Comparison of ENCODE assay signal across 8 cellular contexts in the genomic region with DNA sequence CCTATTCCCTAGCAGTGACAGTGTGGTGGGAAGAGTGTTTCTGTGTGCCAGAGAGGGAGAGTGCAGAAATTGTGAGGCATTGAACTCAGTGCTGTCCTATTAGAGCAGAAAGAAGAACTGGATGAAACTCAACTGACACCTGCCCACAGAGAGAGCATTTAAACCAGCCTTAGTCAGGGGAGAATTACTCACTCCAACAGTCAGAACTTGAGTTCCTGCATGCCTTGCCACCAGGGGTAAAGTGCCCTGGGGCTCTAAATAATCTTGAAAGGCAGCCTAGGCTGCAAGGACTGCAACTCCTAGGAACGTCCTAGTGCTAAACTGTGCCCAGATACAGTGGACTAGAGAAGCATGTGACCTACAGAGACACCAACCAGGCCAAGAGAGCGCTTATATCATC. TPM values are rescaled to one million over a fixed set of nuclear protein-coding genes. Genes with fewer than 3 reads are reported as not detected.
DNase-seq lines count a peak whose midpoint lies in the region; ATAC-seq and TF ChIP-seq lines count a peak whose summit lies in the region.

No MANE protein-coding gene starts in this region.

- CTCF ChIA-PET in SK-N-SH (lab: Yijun Ruan, JAX), result no interaction called here

- H3K27me3 ChIP-seq in upper lobe of right lung (no peaks in the 10 kb centered on the region), thyroid gland (no peaks in the 10 kb centered on the region), SK-N-SH (ENCODE audit: insufficient read depth) (no peaks in the 10 kb centered on the region)

- TF ChIP-seq EP300 in SK-N-SH (IDR thresholded peaks at IDR 0.05; ENCODE audit: borderline replicate concordance in 1 of 2, low read depth in 1 of 2, low read length in 1 of 2), result no peak

- H3K4me3 ChIP-seq in upper lobe of right lung (no peak overlapping the region), thyroid gland (replicated peaks in 1 of 3) (no peak overlapping the region), SK-N-SH (ENCODE audit: low read depth in 2 of 2, low read length in 1 of 2) (no peak overlapping the region)

- H3F3A ChIP-seq in SK-N-SH (replicated peaks; ENCODE audit: insufficient read depth), result no peaks in the 10 kb centered on the region

- H3K36me3 ChIP-seq in upper lobe of right lung (no peaks in the 10 kb centered on the region), thyroid gland (no peaks in the 10 kb centered on the region), SK-N-SH (replicated peaks in 1 of 2; ENCODE audit: control insufficient read depth in 1 of 2, insufficient read depth in 2 of 2, low read length in 1 of 2) (no peaks in the 10 kb centered on the region)

- DNase-seq in HT1080 (ENCODE audit: low read depth), result peak; percentile 0
- peak; percentile 63 for DNase-seq in epithelial cell of prostate (ENCODE audit: low read depth, low spot score)
- no peak for DNase-seq in upper lobe of right lung
- no peak for DNase-seq in thyroid gland
- DNase-seq in activated CD8-positive, alpha-beta memory T cell treated with anti-CD3 and anti-CD28 coated beads, Interleukin-2, amount 50 U/mL, for 48 hours, result no peak
- no peak for DNase-seq in SK-N-SH

- H3K79me2 ChIP-seq in SK-N-SH (ENCODE audit: insufficient read depth), result no peaks in the 10 kb centered on the region

- no peak overlapping the region for H3K4me2 ChIP-seq in SK-N-SH

- POLR2A ChIA-PET in SK-N-SH (lab: Yijun Ruan, JAX), result no interaction called here

- no peak overlapping the region for H2AFZ ChIP-seq in SK-N-SH (ENCODE audit: low read depth)

- no peak for TF ChIP-seq POLR2A in thyroid gland (IDR thresholded peaks at IDR 0.05)

- 40% methylated on average over 1 of the region's 2 CpGs; no CpG with 5 or more reads in 1 of the 2 donors for WGBS in thyroid gland, 2 donors
- 6% methylated on average over 2 of the region's 2 CpGs for WGBS in SK-N-SH (ENCODE audit: low lambda C conversion rate)

- H4K20me1 ChIP-seq in SK-N-SH (ENCODE audit: insufficient read depth), result no peaks in the 10 kb centered on the region

- no peak for TF ChIP-seq RAD21 in SK-N-SH (IDR thresholded peaks at IDR 0.05; ENCODE audit: low read length)

- H3K9me3 ChIP-seq in upper lobe of right lung, result no peaks in the 10 kb centered on the region
- H3K9me3 ChIP-seq in thyroid gland, result no peaks in the 10 kb centered on the region
- no peaks in the 10 kb centered on the region for H3K9me3 ChIP-seq in SK-N-SH

- TF ChIP-seq CTCF in upper lobe of right lung (IDR thresholded peaks at IDR 0.05) (no peak), thyroid gland (IDR thresholded peaks at IDR 0.05) (no peak), SK-N-SH (IDR thresholded peaks at IDR 0.05) (no peak)

- no peaks in the 10 kb centered on the region for H3K9me2 ChIP-seq in SK-N-SH

- no peaks in the 10 kb centered on the region for H3K4me1 ChIP-seq in upper lobe of right lung
- H3K4me1 ChIP-seq in thyroid gland, result no peaks in the 10 kb centered on the region
- H3K4me1 ChIP-seq in SK-N-SH (ENCODE audit: control insufficient read depth in 1 of 2, insufficient read depth in 2 of 2, low read depth in 1 of 2, low read length in 1 of 2), result no peaks in the 10 kb centered on the region

- intact Hi-C loops in upper lobe of right lung (cut with DNase I) (no loop called here), thyroid gland (cut with DNase I) (no loop called here)

- peak; percentile 59 for ATAC-seq in GM18517 (IDR thresholded peaks at IDR 0.05; ENCODE audit: unreplicated experiment)
- peak; percentile 73 for ATAC-seq in GM21619 (IDR thresholded peaks at IDR 0.05; ENCODE audit: unreplicated experiment)
- ATAC-seq in upper lobe of right lung, result no peak

- H3K27ac ChIP-seq in epithelial cell of prostate (no peak overlapping the region), upper lobe of right lung (no peak overlapping the region), thyroid gland (no peak overlapping the region), SK-N-SH (ENCODE audit: low read depth in 2 of 2, low read length in 1 of 2) (no peak overlapping the region)

- H3K9ac ChIP-seq in SK-N-SH, result no peak overlapping the region

TF ChIP-seq in SK-N-SH, 30 proteins besides CTCF, POLR2A, EP300 and RAD21:
- TF ChIP-seq USF1 (IDR thresholded peaks at IDR 0.05; ENCODE audit: borderline replicate concordance, low read depth) (no peak), ELF1 (IDR thresholded peaks at IDR 0.05) (no peak), RCOR1 (IDR thresholded peaks at IDR 0.05; ENCODE audit: low read length) (no peak), GATA2 (CRISPR knock-in tag; IDR thresholded peaks at IDR 0.05) (no peak), MXI1 (IDR thresholded peaks at IDR 0.05; ENCODE audit: low read depth, low read length) (no peak), TAF1 (IDR thresholded peaks at IDR 0.05; ENCODE audit: borderline replicate concordance, low read depth, low read length) (no peak), EZH2phosphoT487 (IDR thresholded peaks at IDR 0.05; ENCODE audit: borderline replicate concordance, low read depth) (no peak), POLR2AphosphoS5 (IDR thresholded peaks at IDR 0.05; ENCODE audit: low read depth, low read length) (no peak), NFIC (IDR thresholded peaks at IDR 0.05; ENCODE audit: borderline replicate concordance) (no peak), RXRA (IDR thresholded peaks at IDR 0.05; ENCODE audit: borderline replicate concordance, low read depth) (no peak), TCF12 (IDR thresholded peaks at IDR 0.05) (no peak), TEAD4 (IDR thresholded peaks at IDR 0.05; ENCODE audit: borderline replicate concordance, insufficient read depth) (no peak), FOXJ3 (CRISPR knock-in tag; IDR thresholded peaks at IDR 0.05) (no peak)
- TF ChIP-seq, protein P1, sequence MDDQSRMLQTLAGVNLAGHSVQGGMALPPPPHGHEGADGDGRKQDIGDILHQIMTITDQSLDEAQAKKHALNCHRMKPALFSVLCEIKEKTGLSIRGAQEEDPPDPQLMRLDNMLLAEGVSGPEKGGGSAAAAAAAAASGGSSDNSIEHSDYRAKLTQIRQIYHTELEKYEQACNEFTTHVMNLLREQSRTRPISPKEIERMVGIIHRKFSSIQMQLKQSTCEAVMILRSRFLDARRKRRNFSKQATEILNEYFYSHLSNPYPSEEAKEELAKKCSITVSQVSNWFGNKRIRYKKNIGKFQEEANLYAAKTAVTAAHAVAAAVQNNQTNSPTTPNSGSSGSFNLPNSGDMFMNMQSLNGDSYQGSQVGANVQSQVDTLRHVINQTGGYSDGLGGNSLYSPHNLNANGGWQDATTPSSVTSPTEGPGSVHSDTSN (IDR thresholded peaks at IDR 0.05), result no peak
- TF ChIP-seq, protein P2, sequence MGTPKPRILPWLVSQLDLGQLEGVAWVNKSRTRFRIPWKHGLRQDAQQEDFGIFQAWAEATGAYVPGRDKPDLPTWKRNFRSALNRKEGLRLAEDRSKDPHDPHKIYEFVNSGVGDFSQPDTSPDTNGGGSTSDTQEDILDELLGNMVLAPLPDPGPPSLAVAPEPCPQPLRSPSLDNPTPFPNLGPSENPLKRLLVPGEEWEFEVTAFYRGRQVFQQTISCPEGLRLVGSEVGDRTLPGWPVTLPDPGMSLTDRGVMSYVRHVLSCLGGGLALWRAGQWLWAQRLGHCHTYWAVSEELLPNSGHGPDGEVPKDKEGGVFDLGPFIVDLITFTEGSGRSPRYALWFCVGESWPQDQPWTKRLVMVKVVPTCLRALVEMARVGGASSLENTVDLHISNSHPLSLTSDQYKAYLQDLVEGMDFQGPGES (IDR thresholded peaks at IDR 0.05; ENCODE audit: low read depth, low read length), result no peak
TF ChIP-seq in SK-N-SH: peak in this region for 0.

RNA-seq across cellular contexts. Expression of gene CYSLTR1, which starts 12.8 kb away (rescaled TPM):
- not detected in 2 replicates for total RNA-seq in HT1080 (2014; rRNA removed; shearing (Covaris generic))
- not detected in 2 replicates for polyA plus RNA-seq in HT1080 (2015; cell fraction: cytosol; rRNA removed)
- polyA plus RNA-seq in HT1080 (2015; cell fraction: nucleus; rRNA removed), result not detected in 2 replicates
- total RNA-seq in upper lobe of right lung (8.7 TPM), thyroid gland (1 to 10 TPM; 1.2 to 6.3 (median 2.5) TPM)
- not detected in 2 replicates for polyA plus RNA-seq in SK-N-SH (2012; rRNA removed)
- polyA plus RNA-seq in SK-N-SH (2012; cell fraction: cytosol; rRNA removed), result 0.01 TPM in 1 of 2 replicates, not detected in the other
- not detected in 2 replicates for polyA plus RNA-seq in SK-N-SH (2012; cell fraction: nucleus; rRNA removed)

Comparison
In these comparisons a context has a peak if more than half of its experiments do, and no peak if none do; other contexts are left out.
1. DNase-seq: peak in HT1080 (single experiment) and epithelial cell of prostate (single experiment); none in upper lobe of right lung (single experiment), thyroid gland (0 of 2), activated CD8-positive, alpha-beta memory T cell treated with anti-CD3 and anti-CD28 coated beads, Interleukin-2, amount 50 U/mL, for 48 hours (single experiment) and SK-N-SH (single experiment).